ENCODE assay signal across 30 cellular contexts in genomic region chr11:57363131-57363530, GRCh38. TPM values are rescaled to one million over a fixed set of nuclear protein-coding genes. Genes with fewer than 3 reads are reported as not detected.
DNase-seq lines count a peak whose midpoint lies in the region; ATAC-seq, FAIRE-seq and TF ChIP-seq lines count a peak whose summit lies in the region.
"Had no signal": no experiment of that assay in that cellular context is flagged by ENCODE, and none has a peak within 500 bp of the region (broad histone marks: within the 10 kb centered on the region; RNA-seq: fewer than 3 reads in every experiment).

No MANE protein-coding gene starts in this region.

- H2BK120ac ChIP-seq in neuronal stem cell (ENCODE audit: low read depth, low read length): no peak overlapping the region

- H2BK5ac ChIP-seq in neuronal stem cell (ENCODE audit: low read length): peak overlapping the region; percentile 7

- H3K14ac ChIP-seq in neuronal stem cell (ENCODE audit: low read length): no peak overlapping the region

- no peak overlapping the region for H3K18ac ChIP-seq in neuronal stem cell (ENCODE audit: low read length)

- FAIRE-seq in K562 (lab: Jason Lieb, UNC): no peak
- FAIRE-seq: A204.1, GM12878, GM12892, GM18507 had no signal

- H3K4me1 Mint-ChIP-seq in chondrocyte (ENCODE audit: low read depth): peaks cover 4% of the 10 kb centered on the region
- H3K4me1 Mint-ChIP-seq: CD4-positive, alpha-beta memory T cell; CD4-positive, CD25-positive, alpha-beta regulatory T cell; CD8-positive, alpha-beta memory T cell had no signal

- no peak overlapping the region for H3K23ac ChIP-seq in neuronal stem cell (ENCODE audit: low read depth, low read length, poor library complexity)

- H3K4me3 ChIP-seq in K562: no peak overlapping the region
- H3K4me3 ChIP-seq in body of pancreas: no peak overlapping the region
- no peak overlapping the region for H3K4me3 ChIP-seq in neuronal stem cell (ENCODE audit: low read length in 2 of 2)
- H3K4me3 ChIP-seq: BLaER1, GM12878 had no signal

- no peaks in the 10 kb centered on the region for H3K27me3 ChIP-seq in K562 (ENCODE audit: control insufficient read depth in 2 of 2, insufficient read depth in 2 of 2, low read length in 2 of 2)
- no peaks in the 10 kb centered on the region for H3K27me3 ChIP-seq in body of pancreas
- peaks cover 0 to 32% (median 0%) of the 10 kb centered on the region in 3 experiments for H3K27me3 ChIP-seq in neuronal stem cell (ENCODE audit: control insufficient read depth in 3 of 3, insufficient read depth in 3 of 3, low read depth in 1 of 3, low read length in 3 of 3)
- H3K27me3 ChIP-seq: BE2C, BLaER1 had no signal

- no peak overlapping the region for H2AK5ac ChIP-seq in neuronal stem cell (ENCODE audit: low read depth, low read length)

- H4K91ac ChIP-seq in neuronal stem cell (ENCODE audit: low read depth, low read length, poor library complexity): no peak overlapping the region

- H3K9me1 ChIP-seq in K562 (ENCODE audit: control insufficient read depth, insufficient read depth, low read length): no peaks in the 10 kb centered on the region

- H3K4me2 ChIP-seq in K562 (ENCODE audit: insufficient read depth, low read length): peak overlapping the region; percentile 12
- H3K4me2 ChIP-seq in neuronal stem cell (ENCODE audit: insufficient read depth, low read length, poor library complexity, severe bottlenecking): no peak overlapping the region
- H3K4me2 ChIP-seq: BLaER1 had no signal

- H4K20me1 ChIP-seq in K562 (replicated peaks; ENCODE audit: control insufficient read depth, insufficient read depth, low read length): no peaks in the 10 kb centered on the region
- H4K20me1 ChIP-seq: BLaER1 had no signal

- no peak for DNase-seq in K562 (ENCODE audit: extremely low read depth in 1 of 4, low spot score in 3 of 4)
- no peak for DNase-seq in body of pancreas
- no peak for DNase-seq in neuronal stem cell (ENCODE audit: low spot score)
- DNase-seq in NCI-H1092 (lab: John Stamatoyannopoulos, UW): no peak
- DNase-seq in chondrocyte (ENCODE audit: low spot score): no peak
- DNase-seq: 8988T; ACHN; BE2C; C1 segment of cervical spinal cord; CD4-positive, alpha-beta memory T cell; CD4-positive, CD25-positive, alpha-beta regulatory T cell; CD8-positive, alpha-beta memory T cell; COR-L47; DMS 273 treated with DMSO at 0.1 percent for 48 hours; DMS153; DMS53; DMS79; DND-41; EL; GDM1 had no signal

- in situ Hi-C loops in K562 (cut with MboI): no loop called here

- H2BK15ac ChIP-seq in neuronal stem cell (ENCODE audit: low read length): no peak overlapping the region

- no peaks in the 10 kb centered on the region for H3K9me3 Mint-ChIP-seq in chondrocyte (ENCODE audit: low read depth)
- H3K9me3 Mint-ChIP-seq: CD4-positive, CD25-positive, alpha-beta regulatory T cell; CD8-positive, alpha-beta memory T cell had no signal

- no peak overlapping the region for H2BK12ac ChIP-seq in neuronal stem cell (ENCODE audit: low read length)

- H4K8ac ChIP-seq in neuronal stem cell (ENCODE audit: low read depth, low read length): no peak overlapping the region

- H3K27ac ChIP-seq in K562 (ENCODE audit: extremely low read depth, low read depth, low read length) (no peak overlapping the region), body of pancreas (peak overlapping the region; percentile 0 to 69 (median 30)), neuronal stem cell (replicated peaks; ENCODE audit: low read length) (no peak overlapping the region)
- H3K27ac ChIP-seq: BLaER1 had no signal

- no peak overlapping the region for H3K27ac Mint-ChIP-seq in chondrocyte (ENCODE audit: unreplicated experiment)
- H3K27ac Mint-ChIP-seq: CD14-positive monocyte; CD4-positive, alpha-beta memory T cell; CD4-positive, CD25-positive, alpha-beta regulatory T cell; CD8-positive, alpha-beta memory T cell had no signal

- H3K9me3 ChIP-seq in K562 (replicated peaks; ENCODE audit: control insufficient read depth, insufficient read depth, low read depth, low read length): no peaks in the 10 kb centered on the region
- no peaks in the 10 kb centered on the region for H3K9me3 ChIP-seq in body of pancreas
- H3K9me3 ChIP-seq in neuronal stem cell (replicated peaks in 1 of 2; ENCODE audit: control insufficient read depth in 2 of 2, insufficient read depth in 1 of 2, low read depth in 1 of 2, low read length in 2 of 2): no peaks in the 10 kb centered on the region
- H3K9me3 ChIP-seq: BE2C, BLaER1 had no signal

- H3K4me3 Mint-ChIP-seq in chondrocyte (ENCODE audit: unreplicated experiment): no peak overlapping the region
- H3K4me3 Mint-ChIP-seq: CD14-positive monocyte; CD4-positive, alpha-beta memory T cell; CD4-positive, CD25-positive, alpha-beta regulatory T cell; CD8-positive, alpha-beta memory T cell had no signal

- H3K36me3 ChIP-seq in K562 (ENCODE audit: control insufficient read depth, insufficient read depth, low read length): no peaks in the 10 kb centered on the region
- H3K36me3 ChIP-seq in body of pancreas (replicated peaks in 1 of 2; ENCODE audit: insufficient read depth in 1 of 2, low read depth in 2 of 2): no peaks in the 10 kb centered on the region
- H3K36me3 ChIP-seq in neuronal stem cell (replicated peaks in 1 of 2; ENCODE audit: control insufficient read depth in 2 of 2, insufficient read depth in 2 of 2, low read length in 2 of 2): no peaks in the 10 kb centered on the region
- H3K36me3 ChIP-seq: BE2C, BLaER1 had no signal

- H3K9ac ChIP-seq in K562 (ENCODE audit: insufficient read depth in 1 of 2, low read depth in 2 of 2, low read length in 2 of 2) (no peak overlapping the region), neuronal stem cell (ENCODE audit: low read depth, low read length, poor library complexity) (no peak overlapping the region)
- H3K9ac ChIP-seq: BLaER1 had no signal

- intact Hi-C loops in K562 (cut with micrococcal nuclease) (no loop called here), body of pancreas (cut with DNase I) (no loop called here)

- no peak for TF ChIP-seq RAD21 in K562 (CRISPR knock-in tag; conservative IDR thresholded peaks at IDR 0.05 in 1 of 2, IDR thresholded peaks at IDR 0.05 in 1 of 2)

- TF ChIP-seq POLR2A in K562 (conservative IDR thresholded peaks at IDR 0.05): no peak
- TF ChIP-seq POLR2A in body of pancreas (IDR thresholded peaks at IDR 0.05): no peak

- H3K79me1 ChIP-seq in neuronal stem cell (ENCODE audit: low read depth, low read length): no peaks in the 10 kb centered on the region

- no peak overlapping the region for H3K4ac ChIP-seq in neuronal stem cell (ENCODE audit: low read length)

- ATAC-seq in K562: no peak
- no peak for ATAC-seq in body of pancreas
- ATAC-seq: GM12878 had no signal

- H3K79me2 ChIP-seq in K562 (ENCODE audit: control insufficient read depth, insufficient read depth, low read length): no peaks in the 10 kb centered on the region

- 11% methylated on average over 1 of the region's 1 CpG for WGBS in K562 (ENCODE audit: insufficient coverage, low coverage, missing lambda C conversion rate)
- 94 to 100% methylated on average over 1 of the region's 1 CpG for WGBS in body of pancreas, 2 donors
- no CpG with 5 or more reads among the region's 1 CpG for WGBS in neuronal stem cell (ENCODE audit: extremely low coverage in 2 of 2, insufficient read length in 2 of 2, insufficient replicate concordance in 1 of 2), 2 donors

- BruUV-seq in K562 (replicated peaks; lab: Mats Ljungman, UMichigan): no TSS peak

- peaks cover 15 to 17% of the 10 kb centered on the region in 2 experiments for H3K4me1 ChIP-seq in K562 (replicated peaks in 1 of 2; ENCODE audit: control insufficient read depth in 2 of 2, insufficient read depth in 2 of 2, low read length in 2 of 2)
- H3K4me1 ChIP-seq in body of pancreas: peaks cover 33% of the 10 kb centered on the region
- H3K4me1 ChIP-seq in neuronal stem cell (ENCODE audit: control insufficient read depth in 2 of 2, insufficient read depth in 1 of 2, low read depth in 1 of 2, low read length in 2 of 2): peaks cover 10 to 13% of the 10 kb centered on the region in 2 donors
- H3K4me1 ChIP-seq: BE2C, BLaER1 had no signal

- peaks cover 41% of the 10 kb centered on the region for H3K27me3 Mint-ChIP-seq in chondrocyte (ENCODE audit: low read depth)
- H3K27me3 Mint-ChIP-seq: CD4-positive, CD25-positive, alpha-beta regulatory T cell had no signal

- no peaks in the 10 kb centered on the region for H3K36me3 Mint-ChIP-seq in chondrocyte (ENCODE audit: low read depth)
- H3K36me3 Mint-ChIP-seq: CD14-positive monocyte; CD4-positive, alpha-beta memory T cell; CD4-positive, CD25-positive, alpha-beta regulatory T cell had no signal

- H2AFZ ChIP-seq in K562 (ENCODE audit: low read depth, low read length): no peak overlapping the region
- no peak overlapping the region for H2AFZ ChIP-seq in neuronal stem cell (ENCODE audit: low read length)

- CTCF ChIA-PET in K562 (lab: Yijun Ruan, JAX; ENCODE audit: low intra/inter-chr PET ratio): no interaction called here

- no peak for TF ChIP-seq EP300 in K562 (IDR thresholded peaks at IDR 0.05; ENCODE audit: low read length)

- no peak for TF ChIP-seq CTCF in K562 (IDR thresholded peaks at IDR 0.05 in 2 of 3, conservative IDR thresholded peaks at IDR 0.05 in 1 of 3; ENCODE audit: insufficient read depth in 2 of 3, low read depth in 1 of 3, low read length in 3 of 3)
- TF ChIP-seq CTCF in body of pancreas (IDR thresholded peaks at IDR 0.05): no peak
- TF ChIP-seq CTCF in chondrocyte (IDR thresholded peaks at IDR 0.05): no peak

- POLR2A ChIA-PET in K562 (lab: Yijun Ruan, JAX): interaction anchor here (1.1 to 2.1 kb wide), 2 partner anchors 10 kb away, joined by 5 read pairs; no protein-coding TSS in a partner anchor

RNA-seq across cellular contexts. Expression of gene PRG3, which starts 17.8 kb away (rescaled TPM):
- total RNA-seq in K562 (2011; cell fraction: chromatin; rRNA removed; ENCODE audit: low replicate concordance): not detected in 2 replicates
- total RNA-seq in K562 (2011; cell fraction: nucleolus; rRNA removed): not detected in 2 replicates
- not detected in 2 replicates for total RNA-seq in K562 (2011; cell fraction: nucleoplasm; rRNA removed)
- total RNA-seq in K562 (2014; rRNA removed): not detected in 2 replicates
- total RNA-seq in K562 (2014; rRNA removed; fragmentation: Illumina TruSeq; extraction: Trizol): not detected in 2 replicates
- 0.18 TPM in 1 of 2 replicates, not detected in the other for total RNA-seq in K562 (2015; rRNA removed; fragmentation: Illumina TruSeq; extraction: Trizol)
- not detected in 2 replicates for total RNA-seq in K562 (2021)
- not detected in 2 replicates for polyA plus RNA-seq in K562 (2011; rRNA removed)
- polyA plus RNA-seq in K562 (2011; cell fraction: cytosol; rRNA removed): 0.07 TPM in 1 of 2 replicates, not detected in the other
- polyA plus RNA-seq in K562 (2011; cell fraction: nucleus; rRNA removed): not detected in 2 replicates
- not detected in 2 replicates for polyA plus RNA-seq in K562 (2012)
- not detected in 2 replicates for polyA plus RNA-seq in K562 (2014; fragmentation: Illumina TruSeq; extraction: Trizol)
- polyA plus RNA-seq in K562 (2014; fragmentation: Nextera tagmentation; extraction: Ambion mirVana): under 1 TPM; 0.38 to 0.55 TPM
- not detected in 2 replicates for polyA plus RNA-seq in K562 (2014; rRNA removed)
- not detected in 2 replicates for polyA minus RNA-seq in K562 (2011; rRNA and poly(A)+ RNA removed)
- not detected in 2 replicates for polyA minus RNA-seq in K562 (2011; cell fraction: cytosol; rRNA and poly(A)+ RNA removed)
- polyA minus RNA-seq in K562 (2011; cell fraction: nucleus; rRNA and poly(A)+ RNA removed): not detected in 2 replicates
- not detected for total RNA-seq in body of pancreas
- polyA plus RNA-seq in neuronal stem cell (2013, experiment 1 of 2): not detected
- polyA plus RNA-seq in neuronal stem cell (2013, experiment 2 of 2): not detected
- not detected in 3 replicates for total RNA-seq in chondrocyte
- total RNA-seq: A673; CD4-positive, alpha-beta memory T cell; CD4-positive, CD25-positive, alpha-beta regulatory T cell; CD8-positive, alpha-beta memory T cell; Daoy; G401; GM12878 had no signal
- polyA plus RNA-seq: AG04450; CD14-positive monocyte; CD4-positive, alpha-beta memory T cell; CD4-positive, CD25-positive, alpha-beta regulatory T cell; CD8-positive, alpha-beta memory T cell; GM12878 had no signal

RNA-seq across cellular contexts. Expression of gene P2RX3, which starts 25.0 kb away (rescaled TPM):
- not detected in 2 replicates for total RNA-seq in K562 (2011; cell fraction: chromatin; rRNA removed; ENCODE audit: low replicate concordance)
- not detected in 2 replicates for total RNA-seq in K562 (2011; cell fraction: nucleolus; rRNA removed)
- total RNA-seq in K562 (2011; cell fraction: nucleoplasm; rRNA removed): not detected in 2 replicates
- total RNA-seq in K562 (2014; rRNA removed): not detected in 2 replicates
- not detected in 2 replicates for total RNA-seq in K562 (2014; rRNA removed; fragmentation: Illumina TruSeq; extraction: Trizol)
- not detected in 2 replicates for total RNA-seq in K562 (2015; rRNA removed; fragmentation: Illumina TruSeq; extraction: Trizol)
- total RNA-seq in K562 (2021): not detected in 2 replicates
- polyA plus RNA-seq in K562 (2011; rRNA removed): not detected in 2 replicates
- 0.07 TPM in 1 of 2 replicates, not detected in the other for polyA plus RNA-seq in K562 (2011; cell fraction: cytosol; rRNA removed)
- polyA plus RNA-seq in K562 (2011; cell fraction: nucleus; rRNA removed): not detected in 2 replicates
- polyA plus RNA-seq in K562 (2012): not detected in 2 replicates
- not detected in 2 replicates for polyA plus RNA-seq in K562 (2014; fragmentation: Illumina TruSeq; extraction: Trizol)
- polyA plus RNA-seq in K562 (2014; fragmentation: Nextera tagmentation; extraction: Ambion mirVana): not detected
- not detected in 2 replicates for polyA plus RNA-seq in K562 (2014; rRNA removed)
- polyA minus RNA-seq in K562 (2011; rRNA and poly(A)+ RNA removed): not detected in 2 replicates
- polyA minus RNA-seq in K562 (2011; cell fraction: cytosol; rRNA and poly(A)+ RNA removed): not detected in 2 replicates
- not detected in 2 replicates for polyA minus RNA-seq in K562 (2011; cell fraction: nucleus; rRNA and poly(A)+ RNA removed)
- not detected for total RNA-seq in body of pancreas
- 2.9 TPM for polyA plus RNA-seq in neuronal stem cell (2013, experiment 1 of 2)
- polyA plus RNA-seq in neuronal stem cell (2013, experiment 2 of 2): 2.7 TPM
- not detected in 3 replicates for total RNA-seq in chondrocyte
- total RNA-seq: A673; CD4-positive, alpha-beta memory T cell; CD4-positive, CD25-positive, alpha-beta regulatory T cell; CD8-positive, alpha-beta memory T cell; Daoy; GM12878 had no signal
- polyA plus RNA-seq: AG04450; CD14-positive monocyte; CD4-positive, alpha-beta memory T cell; CD4-positive, CD25-positive, alpha-beta regulatory T cell; CD8-positive, alpha-beta memory T cell had no signal

RNA-seq across cellular contexts. Expression of gene PRG2, which starts 27.3 kb away (rescaled TPM):
- 1.2 and 1.9 TPM in 2 replicates for total RNA-seq in K562 (2011; cell fraction: chromatin; rRNA removed; ENCODE audit: low replicate concordance)
- 0.50 and 0.92 TPM in 2 replicates for total RNA-seq in K562 (2011; cell fraction: nucleolus; rRNA removed)
- total RNA-seq in K562 (2011; cell fraction: nucleoplasm; rRNA removed): 1.4 and 1.8 TPM in 2 replicates
- total RNA-seq in K562 (2014; rRNA removed) (18.5 and 33.0 TPM in 2 replicates), K562 (2014; rRNA removed; fragmentation: Illumina TruSeq; extraction: Trizol) (23.6 and 29.8 TPM in 2 replicates), K562 (2015; rRNA removed; fragmentation: Illumina TruSeq; extraction: Trizol) (44.8 and 50.1 TPM in 2 replicates), K562 (2021) (16.4 and 30.5 TPM in 2 replicates), body of pancreas (not detected), chondrocyte (not detected in 3 replicates)
- polyA plus RNA-seq in K562 (2011; rRNA removed) (1.8 and 7.2 TPM in 2 replicates), K562 (2014; fragmentation: Illumina TruSeq; extraction: Trizol) (23.3 and 24.4 TPM in 2 replicates), K562 (2014; fragmentation: Nextera tagmentation; extraction: Ambion mirVana) (10 to 100 TPM; 42.9 to 78.0 TPM), K562 (2014; rRNA removed) (26.6 and 31.8 TPM in 2 replicates)
- polyA plus RNA-seq in K562 (2011; cell fraction: cytosol; rRNA removed): 2.2 and 5.4 TPM in 2 replicates
- polyA plus RNA-seq in K562 (2011; cell fraction: nucleus; rRNA removed): 1.0 and 2.0 TPM in 2 replicates
- 39.0 and 49.3 TPM in 2 replicates for polyA plus RNA-seq in K562 (2012)
- 0.21 and 1.1 TPM in 2 replicates for polyA minus RNA-seq in K562 (2011; rRNA and poly(A)+ RNA removed)
- not detected in 2 replicates for polyA minus RNA-seq in K562 (2011; cell fraction: cytosol; rRNA and poly(A)+ RNA removed)
- polyA minus RNA-seq in K562 (2011; cell fraction: nucleus; rRNA and poly(A)+ RNA removed): 0.56 TPM in 1 of 2 replicates, not detected in the other
- 0.24 TPM for polyA plus RNA-seq in neuronal stem cell (2013, experiment 1 of 2)
- 0.22 TPM for polyA plus RNA-seq in neuronal stem cell (2013, experiment 2 of 2)
- total RNA-seq: A673; CD4-positive, CD25-positive, alpha-beta regulatory T cell; Daoy; G401 had no signal
- polyA plus RNA-seq: AG04450; CD14-positive monocyte; CD4-positive, alpha-beta memory T cell; CD8-positive, alpha-beta memory T cell had no signal

RNA-seq across cellular contexts. Expression of gene SSRP1, which starts 27.4 kb away (rescaled TPM):
- total RNA-seq in K562 (2011; cell fraction: chromatin; rRNA removed; ENCODE audit: low replicate concordance): 63.0 and 84.0 TPM in 2 replicates
- 50.7 and 51.9 TPM in 2 replicates for total RNA-seq in K562 (2011; cell fraction: nucleolus; rRNA removed)
- 52.0 and 58.5 TPM in 2 replicates for total RNA-seq in K562 (2011; cell fraction: nucleoplasm; rRNA removed)
- total RNA-seq in K562 (2014; rRNA removed): 257 and 316 TPM in 2 replicates
- total RNA-seq in K562 (2014; rRNA removed; fragmentation: Illumina TruSeq; extraction: Trizol): 216 and 243 TPM in 2 replicates
- 259 and 269 TPM in 2 replicates for total RNA-seq in K562 (2015; rRNA removed; fragmentation: Illumina TruSeq; extraction: Trizol)
- total RNA-seq in K562 (2021): 224 and 245 TPM in 2 replicates
- 232 and 251 TPM in 2 replicates for polyA plus RNA-seq in K562 (2011; rRNA removed)
- 291 and 330 TPM in 2 replicates for polyA plus RNA-seq in K562 (2011; cell fraction: cytosol; rRNA removed)
- 122 and 133 TPM in 2 replicates for polyA plus RNA-seq in K562 (2011; cell fraction: nucleus; rRNA removed)
- 172 and 211 TPM in 2 replicates for polyA plus RNA-seq in K562 (2012)
- 314 and 416 TPM in 2 replicates for polyA plus RNA-seq in K562 (2014; fragmentation: Illumina TruSeq; extraction: Trizol)
- 10 to 100 TPM; 91.1 to 96.0 TPM for polyA plus RNA-seq in K562 (2014; fragmentation: Nextera tagmentation; extraction: Ambion mirVana)
- 224 and 238 TPM in 2 replicates for polyA plus RNA-seq in K562 (2014; rRNA removed)
- polyA minus RNA-seq in K562 (2011; rRNA and poly(A)+ RNA removed): 224 and 271 TPM in 2 replicates
- 164 and 173 TPM in 2 replicates for polyA minus RNA-seq in K562 (2011; cell fraction: cytosol; rRNA and poly(A)+ RNA removed)
- 25.0 and 46.5 TPM in 2 replicates for polyA minus RNA-seq in K562 (2011; cell fraction: nucleus; rRNA and poly(A)+ RNA removed)
- 10 to 100 TPM; 44.2 to 51.9 TPM for total RNA-seq in body of pancreas
- polyA plus RNA-seq in neuronal stem cell (2013, experiment 1 of 2): 208 TPM
- polyA plus RNA-seq in neuronal stem cell (2013, experiment 2 of 2): 198 TPM
- 56.8 to 76.3 TPM (median 58.8 TPM) in 3 replicates for total RNA-seq in chondrocyte

RNA-seq across cellular contexts. Expression of gene TNKS1BP1, which starts 38.4 kb away (rescaled TPM):
- total RNA-seq in K562 (2011; cell fraction: chromatin; rRNA removed; ENCODE audit: low replicate concordance): 28.6 and 47.8 TPM in 2 replicates
- total RNA-seq in K562 (2011; cell fraction: nucleolus; rRNA removed): 20.5 and 22.4 TPM in 2 replicates
- total RNA-seq in K562 (2011; cell fraction: nucleoplasm; rRNA removed): 30.6 and 31.7 TPM in 2 replicates
- 16.2 and 20.2 TPM in 2 replicates for total RNA-seq in K562 (2014; rRNA removed)
- total RNA-seq in K562 (2014; rRNA removed; fragmentation: Illumina TruSeq; extraction: Trizol): 10.9 and 11.2 TPM in 2 replicates
- total RNA-seq in K562 (2015; rRNA removed; fragmentation: Illumina TruSeq; extraction: Trizol): 8.0 and 10.3 TPM in 2 replicates
- 35.0 and 47.2 TPM in 2 replicates for total RNA-seq in K562 (2021)
- 7.3 and 14.1 TPM in 2 replicates for polyA plus RNA-seq in K562 (2011; rRNA removed)
- polyA plus RNA-seq in K562 (2011; cell fraction: cytosol; rRNA removed): 11.4 and 12.5 TPM in 2 replicates
- polyA plus RNA-seq in K562 (2011; cell fraction: nucleus; rRNA removed): 34.2 and 50.1 TPM in 2 replicates
- 17.5 and 28.9 TPM in 2 replicates for polyA plus RNA-seq in K562 (2012)
- polyA plus RNA-seq in K562 (2014; fragmentation: Illumina TruSeq; extraction: Trizol): 29.9 and 31.4 TPM in 2 replicates
- polyA plus RNA-seq in K562 (2014; fragmentation: Nextera tagmentation; extraction: Ambion mirVana): 1 to 10 TPM; 1.1 to 1.2 TPM
- 19.5 and 23.8 TPM in 2 replicates for polyA plus RNA-seq in K562 (2014; rRNA removed)
- polyA minus RNA-seq in K562 (2011; rRNA and poly(A)+ RNA removed): 13.6 and 14.5 TPM in 2 replicates
- polyA minus RNA-seq in K562 (2011; cell fraction: cytosol; rRNA and poly(A)+ RNA removed): 13.8 and 18.3 TPM in 2 replicates
- polyA minus RNA-seq in K562 (2011; cell fraction: nucleus; rRNA and poly(A)+ RNA removed): 8.2 and 11.6 TPM in 2 replicates
- 100 to 1,000 TPM in 1 of 2 donors, 10 to 100 TPM in 1; 83.5 to 115 TPM for total RNA-seq in body of pancreas
- polyA plus RNA-seq in neuronal stem cell (2013, experiment 1 of 2): 77.7 TPM
- 73.2 TPM for polyA plus RNA-seq in neuronal stem cell (2013, experiment 2 of 2)
- 112 to 181 TPM (median 164 TPM) in 3 replicates for total RNA-seq in chondrocyte

Comparison
In these comparisons a context has a peak if more than half of its experiments do, and no peak if none do; other contexts are left out.
1. H3K27ac ChIP-seq: peak in body of pancreas (4 of 4); none in K562 (single experiment) and neuronal stem cell (single experiment).